ENCODE assay signal across 10 cellular contexts in genomic region chr2:3349211-3349693, GRCh38.
DNase-seq lines count a peak whose midpoint lies in the region; ATAC-seq and TF ChIP-seq lines count a peak whose summit lies in the region.
"Had no signal": no experiment of that assay in that cellular context is flagged by ENCODE, and none has a peak within 500 bp of the region (broad histone marks: within the 10 kb centered on the region; RNA-seq: fewer than 3 reads in every experiment).

No MANE protein-coding gene starts in this region.

- peak; percentile 34 for DNase-seq in DMS53 (lab: John Stamatoyannopoulos, UW)
- no peak for DNase-seq in DMS53 treated with DMSO at 0.1 percent for 48 hours (lab: John Stamatoyannopoulos, UW; ENCODE audit: unreplicated experiment)
- peak; percentile 44 for DNase-seq in hepatic stellate cell (ENCODE audit: low spot score)
- DNase-seq in substantia nigra (lab: John Stamatoyannopoulos, UW) = peak in 29 of 49 donors; percentile 5 to 78 (median 36)
- no peak for DNase-seq in GM13977 (ENCODE audit: low spot score)
- DNase-seq: activated CD4-positive, alpha-beta T cell treated with anti-CD3 and anti-CD28 coated beads for 1 hour; Karpas-422 had no signal

- TF ChIP-seq CTCF in GM13977 (IDR thresholded peaks at IDR 0.05; ENCODE audit: extremely low read depth, insufficient read depth, missing control alignments) = no peak

- H3K27ac ChIP-seq in angular gyrus (ENCODE audit: low read depth, low read length) (peak overlapping the region; percentile 76), substantia nigra (ENCODE audit: low read depth, low read length, poor library complexity, severe bottlenecking) (no peak overlapping the region)

- no peak for ATAC-seq in GM18909 (IDR thresholded peaks at IDR 0.05; ENCODE audit: poor library complexity, unreplicated experiment)
- ATAC-seq in HG02642 (IDR thresholded peaks at IDR 0.05; ENCODE audit: poor library complexity, unreplicated experiment) = no peak

- in situ Hi-C loops in GM13977 (cut with MboI; ENCODE audit: low pct_unique_long_range_greater_than_20kb, low sequenced_read_pairs, unreplicated experiment) = no loop called here

Comparison
In these comparisons a context has a peak if more than half of its experiments do, and no peak if none do; other contexts are left out.
1. DNase-seq: peak in DMS53 (single experiment), hepatic stellate cell (single experiment) and substantia nigra (29 of 49); none in DMS53 treated with DMSO at 0.1 percent for 48 hours (single experiment) and GM13977 (single experiment).